ENCODE assay signal across 9 cellular contexts in genomic region chr16:16243886-16244285, GRCh38. TPM values are rescaled to one million over a fixed set of nuclear protein-coding genes. Genes with fewer than 3 reads are reported as not detected.
"Had no signal": no experiment of that assay in that cellular context is flagged by ENCODE, and none has a peak within 500 bp of the region (broad histone marks: within the 10 kb centered on the region; RNA-seq: fewer than 3 reads in every experiment).

No MANE protein-coding gene starts in this region.

RNA-seq across cellular contexts. Expression of gene ABCC6, which starts 20.6 kb away (rescaled TPM):
- total RNA-seq: activated B cell treated with CpG ODN at 0.5 μM for 24 hours; activated CD4-positive, alpha-beta memory T cell treated with anti-CD3 and anti-CD28 coated beads for 36 hours; activated CD4-positive, alpha-beta T cell treated with anti-CD3 and anti-CD28 coated beads, Interleukin-2, amount 10 ng/mL, durations not matched to agents 24 days and 14 days; activated CD4-positive, alpha-beta T cell treated with anti-CD3 and anti-CD28 coated beads, Interleukin-2, amount 10 ng/mL, durations not matched to agents 7 days and 5 days; activated CD8-positive, alpha-beta memory T cell treated with anti-CD3 and anti-CD28 coated beads for 36 hours; activated CD8-positive, alpha-beta T cell treated with anti-CD3 and anti-CD28 coated beads for 36 hours; activated CD8-positive, alpha-beta T cell treated with anti-CD3 and anti-CD28 coated beads, Interleukin-2, amount 10 ng/mL, durations not matched to agents 7 days and 5 days; T-helper 17 cell; T-helper 2 cell treated with Interferon-gamma antibody and Interleukin-4, amounts not matched to agents 100 ng/mL and 5 ng/mL, for 36 hours had no signal
